In the genomic region with DNA sequence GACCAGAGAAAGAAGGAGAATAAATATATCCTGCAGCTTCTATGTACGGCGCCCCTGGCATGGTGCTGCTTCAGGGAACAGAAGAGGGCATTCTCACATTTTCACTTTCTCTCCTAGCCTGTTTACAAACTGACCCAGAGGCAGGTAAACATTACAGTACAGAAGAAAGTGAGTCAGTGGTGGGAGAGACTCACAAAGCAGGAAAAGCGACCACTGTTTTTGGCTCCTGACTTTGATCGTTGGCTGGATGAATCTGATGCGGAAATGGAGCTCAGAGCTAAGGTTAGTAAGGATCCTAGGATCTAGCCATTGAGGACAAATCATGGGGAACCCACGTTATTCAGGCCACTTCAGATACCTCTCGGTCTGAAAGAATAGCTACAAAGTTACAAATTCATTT, we compare ENCODE assay signal across 21 cellular contexts. TPM values are rescaled to one million over a fixed set of nuclear protein-coding genes. Genes with fewer than 3 reads are reported as not detected.
DNase-seq lines count a peak whose midpoint lies in the region; ATAC-seq and TF ChIP-seq lines count a peak whose summit lies in the region.
"Had no signal": no experiment of that assay in that cellular context is flagged by ENCODE, and none has a peak within 500 bp of the region (broad histone marks: within the 10 kb centered on the region; RNA-seq: fewer than 3 reads in every experiment).

No MANE protein-coding gene starts in this region.

- H3K9me2 ChIP-seq in PC-3 (replicated peaks; ENCODE audit: low read length), result no peaks in the 10 kb centered on the region

- TF ChIP-seq CTCF in C4-2B (conservative IDR thresholded peaks at IDR 0.05), result no peak; the same call in 1 of the 2 replicates
- TF ChIP-seq CTCF in PC-3 (conservative IDR thresholded peaks at IDR 0.05; ENCODE audit: low read depth, low read length), result no peak
- TF ChIP-seq CTCF in neural progenitor cell (IDR thresholded peaks at IDR 0.05), result no peak
- TF ChIP-seq CTCF in mucosa of descending colon (IDR thresholded peaks at IDR 0.05), result no peak

- peak; percentile 12 for DNase-seq in PC-3
- DNase-seq in neural progenitor cell (ENCODE audit: low spot score), result no peak
- peak; percentile 56 for DNase-seq in ureter (ENCODE audit: low spot score)
- DNase-seq in mucosa of descending colon, result no peak
- DNase-seq: CD4-positive, alpha-beta T cell; CD8-positive, alpha-beta memory T cell; DMS 273 treated with DMSO at 0.1 percent for 48 hours; DMS79; EL; GDM1; GM23248; H7 had no signal

- H3K9me3 Mint-ChIP-seq in neural progenitor cell, result no peaks in the 10 kb centered on the region
- H3K9me3 Mint-ChIP-seq: CD14-positive monocyte; CD4-positive, alpha-beta T cell; CD8-positive, alpha-beta memory T cell had no signal

- ATAC-seq in PC-3 (no peak), HG02852 (IDR thresholded peaks at IDR 0.05; ENCODE audit: unreplicated experiment) (no peak), mucosa of descending colon (no peak)
- ATAC-seq in activated CD4-positive, CD25-positive, alpha-beta regulatory T cell treated with anti-CD3 and anti-CD28 coated beads, Interleukin-2, amount 50 U/mL, for 24 hours, result no peak
- ATAC-seq: GM12878, HCT116 had no signal

- peak overlapping the region; percentile 91 for H3K27ac ChIP-seq in C4-2B
- H3K27ac ChIP-seq in PC-3 (ENCODE audit: low read length), result no peak overlapping the region
- H3K27ac ChIP-seq in neural progenitor cell, result no peak overlapping the region
- H3K27ac ChIP-seq: 22Rv1, BLaER1, GM23248 had no signal

- H3K36me3 Mint-ChIP-seq in neural progenitor cell, result peaks cover 55% of the 10 kb centered on the region

- CTCF ChIA-PET in PC-3 (lab: Charles Lee), result no interaction called here

- intact Hi-C loops in PC-3 (cut with micrococcal nuclease), result no loop called here
- intact Hi-C loops in mucosa of descending colon (cut with DNase I, micrococcal nuclease), result no loop called here

- H3K4me2 ChIP-seq in PC-3 (ENCODE audit: low read length), result no peak overlapping the region
- H3K4me2 ChIP-seq in neural progenitor cell, result no peak overlapping the region
- H3K4me2 ChIP-seq: BLaER1 had no signal

- H3K9ac ChIP-seq in PC-3 (ENCODE audit: low read length) (no peak overlapping the region), neural progenitor cell (no peak overlapping the region)
- H3K9ac ChIP-seq: BLaER1, GM23248 had no signal

- no TSS peak for BruUV-seq in PC-3 (replicated peaks; lab: Mats Ljungman, UMichigan)

- H3K27ac Mint-ChIP-seq in neural progenitor cell, result peak overlapping the region; percentile 44
- H3K27ac Mint-ChIP-seq: B cell; CD14-positive monocyte; CD4-positive, alpha-beta T cell had no signal

- no peak overlapping the region for H3K4me3 Mint-ChIP-seq in neural progenitor cell
- H3K4me3 Mint-ChIP-seq: B cell; CD14-positive monocyte; CD4-positive, alpha-beta T cell; CD8-positive, alpha-beta memory T cell had no signal

- H3K9me3 ChIP-seq in PC-3 (ENCODE audit: low read length), result no peaks in the 10 kb centered on the region
- H3K9me3 ChIP-seq in neural progenitor cell (ENCODE audit: low read depth), result no peaks in the 10 kb centered on the region
- no peaks in the 10 kb centered on the region for H3K9me3 ChIP-seq in mucosa of descending colon
- H3K9me3 ChIP-seq: BLaER1 had no signal

- POLR2A ChIA-PET in PC-3 (lab: Charles Lee; ENCODE audit: unreplicated experiment), result no interaction called here

- H3F3A ChIP-seq in PC-3 (ENCODE audit: low read length, unreplicated experiment) (no peaks in the 10 kb centered on the region), neural progenitor cell (ENCODE audit: low read depth) (no peaks in the 10 kb centered on the region)

- H3K4me3 ChIP-seq in PC-3 (ENCODE audit: low read length) (no peak overlapping the region), neural progenitor cell (no peak overlapping the region), mucosa of descending colon (no peak overlapping the region)
- H3K4me3 ChIP-seq: BLaER1, GM12878, GM23248 had no signal

- H3K79me2 ChIP-seq in PC-3 (ENCODE audit: low read length), result peaks cover 1% of the 10 kb centered on the region; the same call in 1 of the 2 replicates
- H3K79me2 ChIP-seq in neural progenitor cell (ENCODE audit: low read depth), result peaks cover 75% of the 10 kb centered on the region

- H2AFZ ChIP-seq in PC-3 (ENCODE audit: low read length) (no peak overlapping the region), neural progenitor cell (replicated peaks) (no peak overlapping the region)
- H2AFZ ChIP-seq: GM23248 had no signal

- H3K4me1 ChIP-seq in PC-3 (ENCODE audit: insufficient read depth, low read length), result no peaks in the 10 kb centered on the region
- H3K4me1 ChIP-seq in neural progenitor cell, result no peaks in the 10 kb centered on the region
- H3K4me1 ChIP-seq in mucosa of descending colon (ENCODE audit: low read depth), result no peaks in the 10 kb centered on the region

- no peaks in the 10 kb centered on the region for H4K20me1 ChIP-seq in PC-3 (ENCODE audit: low read length)
- H4K20me1 ChIP-seq in neural progenitor cell (ENCODE audit: low read depth), result peaks cover 41% of the 10 kb centered on the region

- H3K27me3 ChIP-seq in PC-3 (ENCODE audit: low read length), result no peaks in the 10 kb centered on the region
- no peaks in the 10 kb centered on the region for H3K27me3 ChIP-seq in neural progenitor cell
- H3K27me3 ChIP-seq: BLaER1 had no signal

- peaks cover 9% of the 10 kb centered on the region for H3K36me3 ChIP-seq in PC-3 (ENCODE audit: low read depth, low read length)
- H3K36me3 ChIP-seq in neural progenitor cell, result peaks cover 5% of the 10 kb centered on the region
- no peaks in the 10 kb centered on the region for H3K36me3 ChIP-seq in mucosa of descending colon (ENCODE audit: low read depth)

- no peaks in the 10 kb centered on the region for H3K4me1 Mint-ChIP-seq in neural progenitor cell
- H3K4me1 Mint-ChIP-seq: B cell; CD14-positive monocyte; CD8-positive, alpha-beta memory T cell had no signal

- peaks cover 2% of the 10 kb centered on the region for H3K27me3 Mint-ChIP-seq in neural progenitor cell (ENCODE audit: insufficient read depth, low read depth)
- H3K27me3 Mint-ChIP-seq: B cell; CD4-positive, alpha-beta T cell; CD8-positive, alpha-beta memory T cell had no signal

RNA-seq across cellular contexts. Expression of gene HACD3, which starts 26.4 kb away (rescaled TPM):
- total RNA-seq in PC-3 (2014; rRNA removed) (53.0 and 64.9 TPM in 2 replicates), neural progenitor cell (ENCODE audit: low replicate concordance) (209 and 271 TPM in 2 replicates), ureter (107 TPM), mucosa of descending colon (10 to 100 TPM; 26.2 to 31.2 (median 30.9) TPM)

RNA-seq across cellular contexts. Expression of gene DPP8, which starts 39.1 kb away (rescaled TPM):
- total RNA-seq in PC-3 (2014; rRNA removed) (20.0 and 20.6 TPM in 2 replicates), neural progenitor cell (ENCODE audit: low replicate concordance) (25.9 and 39.0 TPM in 2 replicates), ureter (52.5 TPM), mucosa of descending colon (10 to 100 TPM; 35.6 to 40.6 (median 35.8) TPM)

RNA-seq across cellular contexts. Expression of gene INTS14, which starts 54.3 kb away (rescaled TPM):
- total RNA-seq in PC-3 (2014; rRNA removed) (19.5 and 23.8 TPM in 2 replicates), neural progenitor cell (ENCODE audit: low replicate concordance) (40.2 and 54.2 TPM in 2 replicates), ureter (57.2 TPM), mucosa of descending colon (10 to 100 TPM; 30.1 to 37.5 (median 31.9) TPM)

Comparison
In these comparisons a context has a peak if more than half of its experiments do, and no peak if none do; other contexts are left out.
1. DNase-seq: peak in PC-3 (single experiment) and ureter (single experiment); none in neural progenitor cell (single experiment) and mucosa of descending colon (0 of 3).